19 cellular contexts compared by ENCODE assay signal in the genomic region with DNA sequence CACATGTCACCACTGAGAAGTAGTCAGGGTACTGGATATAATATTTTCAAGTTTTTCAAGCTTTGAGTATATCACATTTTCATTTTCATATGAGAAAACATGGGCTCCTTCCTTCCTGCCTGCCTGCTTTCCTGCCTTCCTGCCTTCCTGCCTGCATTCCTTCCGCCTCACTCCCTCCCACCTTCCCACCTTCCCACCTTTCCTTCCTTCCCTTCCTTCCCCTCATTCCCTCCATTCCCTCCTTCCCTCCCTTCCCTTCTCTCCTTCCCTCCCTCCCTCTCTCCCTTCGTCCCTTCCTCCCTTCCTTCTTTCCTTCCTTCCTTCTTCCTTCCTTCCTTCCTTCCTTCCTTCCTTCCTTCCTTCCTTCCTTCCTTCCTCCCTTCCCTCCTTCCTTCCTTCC.
A peak's percentile ranks its signal among the peaks of the same experiment; 100 is the strongest.
DNase-seq lines count a peak whose midpoint lies in the region; ATAC-seq, FAIRE-seq and TF ChIP-seq lines count a peak whose summit lies in the region.
"Had no signal": no experiment of that assay in that cellular context is flagged by ENCODE, and none has a peak within 500 bp of the region (broad histone marks: within the 10 kb centered on the region; RNA-seq: fewer than 3 reads in every experiment).

No MANE protein-coding gene starts in this region.

- H2BK5ac ChIP-seq in H9 (ENCODE audit: insufficient read length, low read length): no peak overlapping the region

- H3K27me3 Mint-ChIP-seq in H9 (ENCODE audit: low read depth) (no peaks in the 10 kb centered on the region), WTC11 (ENCODE audit: low read depth) (no peaks in the 10 kb centered on the region)

- DNase-seq in H9 (no peak), WTC11 (ENCODE audit: low spot score) (no peak), fibroblast of lung (ENCODE audit: low read depth in 2 of 2) (no peak), frontal cortex (ENCODE audit: low spot score in 2 of 2) (no peak)
- DNase-seq in stimulated activated CD4-positive, alpha-beta T cell treated with anti-CD3 and anti-CD28 coated beads, Interleukin-15, amount 100 ng/mL, for 24 hours: no peak
- DNase-seq in stimulated activated CD4-positive, alpha-beta T cell treated with anti-CD3 and anti-CD28 coated beads, Interleukin-4, amount 100 ng/mL, for 4 hours: no peak
- DNase-seq: ACHN, C1 segment of cervical spinal cord, DMS79 treated with DMSO at 0.1 percent for 48 hours, GOT3, NCI-H1417, NCI-H187, NCI-H2107, NCI-H2227 treated with DMSO at 0.1 percent for 48 hours, NCI-H510A treated with DMSO at 0.1 percent for 48 hours, NCI-H774, SHP77 had no signal

- no peak overlapping the region for H4K5ac ChIP-seq in H9 (ENCODE audit: insufficient read length, low read depth, low read length)

- H3K36me3 ChIP-seq in fibroblast of lung (ENCODE audit: control insufficient read depth, insufficient read depth, low read length): no peaks in the 10 kb centered on the region
- H3K36me3 ChIP-seq in skeletal muscle satellite cell (ENCODE audit: insufficient read depth, low read length): no peaks in the 10 kb centered on the region

- no peak for FAIRE-seq in frontal cortex (lab: Jason Lieb, UNC)

- no peak overlapping the region; a peak in 1 of 7 replicates for H3K27ac Mint-ChIP-seq in H9
- no peak overlapping the region for H3K27ac Mint-ChIP-seq in WTC11

- H3K79me1 ChIP-seq in H9 (ENCODE audit: insufficient read depth, low read depth, low read length, poor library complexity, severe bottlenecking): no peaks in the 10 kb centered on the region

- H3K36me3 Mint-ChIP-seq in H9 (ENCODE audit: insufficient read depth in 1 of 3, low read depth in 3 of 3) (no peaks in the 10 kb centered on the region), WTC11 (no peaks in the 10 kb centered on the region)

- H3K18ac ChIP-seq in H9 (ENCODE audit: insufficient read length, low read depth, low read length): no peak overlapping the region

- no peak for TF ChIP-seq CTCF in H9 (conservative IDR thresholded peaks at IDR 0.05)
- no peak for TF ChIP-seq CTCF in WTC11 (IDR thresholded peaks at IDR 0.05)
- TF ChIP-seq CTCF in fibroblast of lung (conservative IDR thresholded peaks at IDR 0.05 in 1 of 2, IDR thresholded peaks at IDR 0.05 in 1 of 2; ENCODE audit: low read depth in 1 of 2, low read length in 2 of 2): no peak

- H3K27ac ChIP-seq in H9 (ENCODE audit: insufficient read length, low read depth, low read length): no peak overlapping the region
- H3K27ac ChIP-seq in fibroblast of lung (ENCODE audit: insufficient read depth, low read length): peak overlapping the region; percentile 49
- H3K27ac ChIP-seq: KMS-11 had no signal

- H3K9ac ChIP-seq in H9 (ENCODE audit: extremely low read depth, insufficient read length, low read length) (no peak overlapping the region), fibroblast of lung (ENCODE audit: insufficient read depth, low read length) (no peak overlapping the region), skeletal muscle satellite cell (ENCODE audit: low read depth, low read length) (peak overlapping the region; percentile 61)
- H3K9ac ChIP-seq: KMS-11 had no signal

- H2BK20ac ChIP-seq in H9 (ENCODE audit: low read depth, low read length, poor library complexity, severe bottlenecking): no peak overlapping the region

- no peak overlapping the region for H2BK120ac ChIP-seq in H9 (ENCODE audit: low read depth, low read length, poor library complexity, severe bottlenecking)

- no peak overlapping the region for H3K4ac ChIP-seq in H9 (ENCODE audit: low read depth, low read length)

- no peak for ATAC-seq in WTC11

- POLR2A ChIA-PET in WTC11 (lab: Charles Lee): no interaction called here

- H3K79me2 ChIP-seq in H9 (ENCODE audit: insufficient read depth, low read length) (no peaks in the 10 kb centered on the region), fibroblast of lung (ENCODE audit: control insufficient read depth, insufficient read depth, low read length) (no peaks in the 10 kb centered on the region)

- H3K4me1 Mint-ChIP-seq in H9: peaks cover 6 to 7% of the 10 kb centered on the region in 2 experiments; a peak in 2 of 4 replicates
- H3K4me1 Mint-ChIP-seq in WTC11: peaks cover 8% of the 10 kb centered on the region

- no peak overlapping the region for H3K14ac ChIP-seq in H9 (ENCODE audit: insufficient read depth, low read length)

- no peak overlapping the region for H3T11ph ChIP-seq in H9 (ENCODE audit: low read length)

- no peaks in the 10 kb centered on the region for H3K9me3 Mint-ChIP-seq in H9
- H3K9me3 Mint-ChIP-seq in WTC11: 0 out of 2 replicates have a peak, but pooled peaks cover 4% of the 10 kb centered on the region

- H2BK15ac ChIP-seq in H9 (ENCODE audit: low read depth, low read length): no peak overlapping the region

- H3K27me3 ChIP-seq in H9 (ENCODE audit: insufficient read depth, low read length) (no peaks in the 10 kb centered on the region), fibroblast of lung (ENCODE audit: control insufficient read depth, insufficient read depth, low read length) (no peaks in the 10 kb centered on the region), skeletal muscle satellite cell (ENCODE audit: control insufficient read depth, insufficient read depth, low read length) (no peaks in the 10 kb centered on the region)

- H3K4me3 ChIP-seq in fibroblast of lung (replicated peaks in 1 of 4; ENCODE audit: control extremely low read depth in 1 of 4, insufficient read depth in 1 of 4, low read depth in 3 of 4, low read length in 4 of 4): no peak overlapping the region
- no peak overlapping the region for H3K4me3 ChIP-seq in skeletal muscle satellite cell (ENCODE audit: low read length)

- H4K8ac ChIP-seq in H9 (replicated peaks; ENCODE audit: insufficient read length, low read depth, low read length): peak overlapping the region; percentile 60

- H2BK12ac ChIP-seq in H9 (ENCODE audit: insufficient read length, low read depth, low read length): no peak overlapping the region

- no CpG with 5 or more reads among the region's 2 CpGs for WGBS in H9 (ENCODE audit: extremely low coverage, insufficient read length, low lambda C conversion rate)

- H3K56ac ChIP-seq in H9 (ENCODE audit: insufficient read length, low read depth, low read length): no peak overlapping the region

- H2AFZ ChIP-seq in H9 (ENCODE audit: low read length) (no peak overlapping the region), fibroblast of lung (ENCODE audit: low read length) (peak overlapping the region; percentile 40)

- H3K23ac ChIP-seq in H9 (ENCODE audit: insufficient read length, low read depth, low read length): no peak overlapping the region

- no peak overlapping the region for H3K4me2 ChIP-seq in H9 (ENCODE audit: insufficient read depth, insufficient read length, low read length)
- no peak overlapping the region for H3K4me2 ChIP-seq in fibroblast of lung (ENCODE audit: extremely low read depth, insufficient read depth, low read length)
- H3K4me2 ChIP-seq in skeletal muscle satellite cell (ENCODE audit: low read length): peak overlapping the region; percentile 31
- H3K4me2 ChIP-seq: KMS-11 had no signal

- H3K23me2 ChIP-seq in H9 (ENCODE audit: insufficient read length, low read depth, low read length, poor library complexity, severe bottlenecking): no peaks in the 10 kb centered on the region

- H3K4me3 Mint-ChIP-seq in H9: no peak overlapping the region
- no peak overlapping the region for H3K4me3 Mint-ChIP-seq in WTC11

- CTCF ChIA-PET in WTC11 (lab: Charles Lee): interaction anchor here (1.7 kb wide), 1 partner anchor 19 kb away, joined by 4 read pairs; no protein-coding TSS in a partner anchor

- H4K91ac ChIP-seq in H9 (ENCODE audit: insufficient read length, low read depth, low read length): no peak overlapping the region

- H4K20me1 ChIP-seq in H9 (ENCODE audit: control insufficient read depth, insufficient read depth, insufficient read length) (no peaks in the 10 kb centered on the region), fibroblast of lung (ENCODE audit: control insufficient read depth, extremely low read depth, insufficient read depth, low read length) (no peaks in the 10 kb centered on the region)

- H3K9me3 ChIP-seq in H9 (ENCODE audit: control insufficient read depth, low read depth, low read length) (no peaks in the 10 kb centered on the region), fibroblast of lung (ENCODE audit: control insufficient read depth, insufficient read depth, low read depth, low read length) (no peaks in the 10 kb centered on the region), skeletal muscle satellite cell (replicated peaks; ENCODE audit: low read length) (no peaks in the 10 kb centered on the region)

- H2AK5ac ChIP-seq in H9 (ENCODE audit: insufficient read length, low read length): no peak overlapping the region

- no peaks in the 10 kb centered on the region for H3K4me1 ChIP-seq in H9 (ENCODE audit: insufficient read depth, low read length)
- H3K4me1 ChIP-seq in fibroblast of lung (ENCODE audit: control insufficient read depth, extremely low read depth, insufficient read depth, low read length): peaks cover 15% of the 10 kb centered on the region
- peaks cover 42% of the 10 kb centered on the region for H3K4me1 ChIP-seq in skeletal muscle satellite cell (ENCODE audit: control insufficient read depth, insufficient read depth, low read length)

TF ChIP-seq in WTC11, 78 proteins besides CTCF, POLR2A, EP300 and RAD21 (continues in another document):
- TF ChIP-seq, protein P1, sequence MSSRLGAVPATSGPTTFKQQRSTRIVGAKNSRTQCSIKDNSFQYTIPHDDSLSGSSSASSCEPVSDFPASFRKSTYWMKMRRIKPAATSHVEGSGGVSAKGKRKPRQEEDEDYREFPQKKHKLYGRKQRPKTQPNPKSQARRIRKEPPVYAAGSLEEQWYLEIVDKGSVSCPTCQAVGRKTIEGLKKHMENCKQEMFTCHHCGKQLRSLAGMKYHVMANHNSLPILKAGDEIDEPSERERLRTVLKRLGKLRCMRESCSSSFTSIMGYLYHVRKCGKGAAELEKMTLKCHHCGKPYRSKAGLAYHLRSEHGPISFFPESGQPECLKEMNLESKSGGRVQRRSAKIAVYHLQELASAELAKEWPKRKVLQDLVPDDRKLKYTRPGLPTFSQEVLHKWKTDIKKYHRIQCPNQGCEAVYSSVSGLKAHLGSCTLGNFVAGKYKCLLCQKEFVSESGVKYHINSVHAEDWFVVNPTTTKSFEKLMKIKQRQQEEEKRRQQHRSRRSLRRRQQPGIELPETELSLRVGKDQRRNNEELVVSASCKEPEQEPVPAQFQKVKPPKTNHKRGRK (CRISPR knock-in tag; IDR thresholded peaks at IDR 0.05; ENCODE audit: borderline replicate concordance): 0 out of 2 replicates have a peak, but pooled peaks have one; percentile 33
- TF ChIP-seq ZNF317 (CRISPR knock-in tag; IDR thresholded peaks at IDR 0.05; ENCODE audit: borderline replicate concordance, low read depth) (no peak), RORB (CRISPR knock-in tag; IDR thresholded peaks at IDR 0.05) (no peak)
